Comparison of ENCODE assay signal across 8 cellular contexts in genomic region chr11:5684627-5685362, GRCh38. TPM values are rescaled to one million over a fixed set of nuclear protein-coding genes. Genes with fewer than 3 reads are reported as not detected.
DNase-seq lines count a peak whose midpoint lies in the region; ATAC-seq, FAIRE-seq and TF ChIP-seq lines count a peak whose summit lies in the region.

TRIM5 (minus strand) TSS chr11:5685074; CDS start chr11:5680177, 4,897 bp downstream.

- FAIRE-seq in urothelium cell line (lab: Jason Lieb, UNC): no peak

- DNase-seq in CD4-positive, alpha-beta T cell: peak; percentile 54 to 78 (median 68)
- peak; percentile 55 to 74 (median 69) for DNase-seq in T-helper 1 cell
- peak; percentile 99 for DNase-seq in amniotic epithelial cell (ENCODE audit: low read depth)
- peak; percentile 83 for DNase-seq in left ventricle myocardium inferior
- DNase-seq in psoas muscle: peak; percentile 78 to 81
- peak; percentile 94 for DNase-seq in urothelium cell line (ENCODE audit: low spot score)

- H3K36me3 Mint-ChIP-seq in CD4-positive, alpha-beta T cell (ENCODE audit: low read depth): peaks cover 34% of the 10 kb centered on the region

- H3K9me3 ChIP-seq in CD4-positive, alpha-beta T cell (ENCODE audit: control insufficient read depth, low read length): no peaks in the 10 kb centered on the region
- no peaks in the 10 kb centered on the region for H3K9me3 ChIP-seq in left ventricle myocardium inferior (replicated peaks)
- no peaks in the 10 kb centered on the region for H3K9me3 ChIP-seq in psoas muscle

- peak within 1 kb of the TSS; percentile 89 for H3K27ac ChIP-seq in CD4-positive, alpha-beta T cell (ENCODE audit: low read depth, low read length)
- H3K27ac ChIP-seq in left ventricle myocardium inferior (replicated peaks) (peak within 1 kb of the TSS; percentile 96), psoas muscle (peak within 1 kb of the TSS; percentile 83)

- no peaks in the 10 kb centered on the region for H3K9me3 Mint-ChIP-seq in CD4-positive, alpha-beta T cell

- H3K4me3 ChIP-seq in left ventricle myocardium inferior: peak within 1 kb of the TSS; percentile 71
- H3K4me3 ChIP-seq in psoas muscle: peak within 1 kb of the TSS; percentile 64

- H3K4me1 ChIP-seq in left ventricle myocardium inferior (peaks cover 40% of the 10 kb centered on the region), psoas muscle (no peaks in the 10 kb centered on the region)

- CTCF ChIA-PET in CD4-positive, alpha-beta T cell (lab: Charles Lee): interaction anchor here (0.6 to 2.6 kb wide), 12 partner anchors 9 to 108 kb away, joined by 3 to 12 read pairs (median 4); partner anchors contain the start of gene TRIM34

- peak; percentile 76 for TF ChIP-seq CTCF in CD4-positive, alpha-beta T cell (IDR thresholded peaks at IDR 0.05)
- TF ChIP-seq CTCF in left ventricle myocardium inferior (IDR thresholded peaks at IDR 0.05; ENCODE audit: borderline replicate concordance) (peak; percentile 72), psoas muscle (IDR thresholded peaks at IDR 0.05) (peak; percentile 40)

- POLR2A ChIA-PET in CD4-positive, alpha-beta T cell (lab: Charles Lee): interaction anchor here (0.6 to 1.8 kb wide), 14 partner anchors 9 to 85 kb away, joined by 3 to 8 read pairs (median 4); partner anchors contain the start of gene TRIM34

- peak; percentile 84 for ATAC-seq in CD4-positive, alpha-beta T cell (ENCODE audit: poor library complexity)
- peak; percentile 73 for ATAC-seq in GM19438 (IDR thresholded peaks at IDR 0.05; ENCODE audit: low read depth, unreplicated experiment)
- ATAC-seq in HG03575 (IDR thresholded peaks at IDR 0.05; ENCODE audit: extremely low read depth, insufficient number of reproducible peaks, low FRiP score, unreplicated experiment): peak; percentile 49
- ATAC-seq in psoas muscle: peak; percentile 95 to 98 (median 96)

- H3K27me3 ChIP-seq in CD4-positive, alpha-beta T cell (ENCODE audit: control insufficient read depth, insufficient read depth, low read length): no peaks in the 10 kb centered on the region
- H3K27me3 ChIP-seq in left ventricle myocardium inferior (ENCODE audit: low read depth): no peaks in the 10 kb centered on the region
- H3K27me3 ChIP-seq in psoas muscle (ENCODE audit: insufficient read depth in 3 of 3, low read length in 2 of 3): no peaks in the 10 kb centered on the region

- intact Hi-C loops in CD4-positive, alpha-beta T cell (cut with DNase I, micrococcal nuclease): loop anchor here (1.0 to 10.0 kb wide), 8 partner anchors 28 to 1290 kb away; partner anchors contain the start of genes OR52N2 (in 2 of the 2), TRIM34 (in 2 of the 2), CNGA4 (in 1 of the 2) and FHIP1B (in 1 of the 2)
- intact Hi-C loops in left ventricle myocardium inferior (cut with micrococcal nuclease) (no loop called here), psoas muscle (cut with DNase I) (no loop called here)

- H3K4me3 Mint-ChIP-seq in CD4-positive, alpha-beta T cell: peak within 1 kb of the TSS; percentile 94

- H3K27me3 Mint-ChIP-seq in CD4-positive, alpha-beta T cell: no peaks in the 10 kb centered on the region

- peaks cover 3% of the 10 kb centered on the region for H3K36me3 ChIP-seq in left ventricle myocardium inferior
- H3K36me3 ChIP-seq in psoas muscle (ENCODE audit: insufficient read depth in 1 of 2, low read depth in 1 of 2): no peaks in the 10 kb centered on the region

- peaks cover 70% of the 10 kb centered on the region for H3K4me1 Mint-ChIP-seq in CD4-positive, alpha-beta T cell (ENCODE audit: low read depth)

- H3K27ac Mint-ChIP-seq in CD4-positive, alpha-beta T cell: peak within 1 kb of the TSS; percentile 88

- WGBS in psoas muscle, 3 donors: 2 to 6% (median 2%) methylated on average over 13 of the region's 13 CpGs

RNA-seq across cellular contexts. Expression of gene TRIM5, which starts in this region (rescaled TPM):
- total RNA-seq in CD4-positive, alpha-beta T cell: 1 to 10 TPM; 5.9 to 8.0 TPM
- total RNA-seq in left ventricle myocardium inferior: 8.4 TPM
- 1 to 10 TPM; 1.1 to 6.3 (median 3.0) TPM for total RNA-seq in psoas muscle
- 1 to 10 TPM in 2 of 3 donors, under 1 TPM in 1; 0.98 to 2.6 (median 1.6) TPM for polyA plus RNA-seq in psoas muscle

Comparison
In these comparisons a context has a peak if more than half of its experiments do, and no peak if none do; other contexts are left out.
1. Peak in every context shown above with its lines: DNase-seq, ATAC-seq, H3K4me3 ChIP-seq and H3K27ac ChIP-seq.
2. intact Hi-C loops: an anchor here in CD4-positive, alpha-beta T cell (1.0 to 10.0 kb wide); none called in left ventricle myocardium inferior and psoas muscle.